In the genomic region with DNA sequence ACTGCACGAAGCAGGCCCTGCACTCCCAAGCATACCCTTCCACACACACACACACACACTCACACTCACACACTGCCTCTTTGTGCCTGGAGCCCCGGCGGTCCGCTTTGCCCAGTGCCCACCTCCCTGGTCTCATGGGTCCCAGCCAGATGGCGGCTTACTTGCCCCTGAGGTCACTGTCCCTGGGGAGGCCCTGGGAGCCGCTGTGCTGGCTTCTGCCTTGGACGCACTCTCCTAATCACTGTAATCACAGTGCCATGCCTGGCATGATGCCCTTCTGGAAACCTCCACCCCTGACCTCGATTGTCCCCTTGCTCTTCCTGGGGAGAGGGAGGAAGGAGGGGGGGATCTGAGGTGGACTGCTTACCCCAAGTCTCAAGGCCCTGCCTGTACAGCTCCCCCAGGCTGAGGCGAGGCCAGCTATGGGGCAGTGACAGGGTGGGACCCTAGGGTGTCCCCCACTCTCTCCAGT, we compare ENCODE assay signal across 8 cellular contexts. TPM values are rescaled to one million over a fixed set of nuclear protein-coding genes. Genes with fewer than 3 reads are reported as not detected.
DNase-seq lines count a peak whose midpoint lies in the region; ATAC-seq lines count a peak whose summit lies in the region.

No MANE protein-coding gene starts in this region.

- DNase-seq in A172 (ENCODE audit: low spot score) = peak; percentile 90
- peak; percentile 21 for DNase-seq in NCI-H69 (lab: John Stamatoyannopoulos, UW)
- peak; percentile 89 for DNase-seq in myocyte (ENCODE audit: low read depth)
- DNase-seq in stimulated activated naive CD4-positive, alpha-beta T cell (lab: John Stamatoyannopoulos, UW) = no peak
- no peak for DNase-seq in RKO (ENCODE audit: low spot score)
- no peak for DNase-seq in activated T-cell treated with anti-CD3 and anti-CD28 coated beads, Interleukin-2, amount 50 U/mL, for 48 hours

- ATAC-seq in esophagus mucosa (peak; percentile 18), HG02759 (IDR thresholded peaks at IDR 0.05; ENCODE audit: unreplicated experiment) (no peak)

RNA-seq across cellular contexts. Expression of a gene that starts 36.0 kb away (rescaled TPM):
- total RNA-seq in A172 (2014; rRNA removed; shearing (Covaris generic)) = 48.9 and 68.6 TPM in 2 replicates
- total RNA-seq in esophagus mucosa (148 TPM), myocyte (68.6 and 73.9 TPM in 2 replicates)
- polyA plus RNA-seq in myocyte (2012) = 98.4 TPM

Comparison
In these comparisons a context has a peak if more than half of its experiments do, and no peak if none do; other contexts are left out.
1. DNase-seq: peak in A172 (single experiment), NCI-H69 (single experiment) and myocyte (single experiment); none in stimulated activated naive CD4-positive, alpha-beta T cell (0 of 6), RKO (single experiment) and activated T-cell treated with anti-CD3 and anti-CD28 coated beads, Interleukin-2, amount 50 U/mL, for 48 hours (0 of 2).